ENCODE assay signal across 1 cellular context in genomic region chr1:37808369-37809319, GRCh38.
TF ChIP-seq lines count a peak whose summit lies in the region.

No MANE protein-coding gene starts in this region.

TF ChIP-seq in endothelial cell of umbilical vein, 7 proteins besides CTCF, POLR2A, EP300 and RAD21:
- TF ChIP-seq MYC (IDR thresholded peaks at IDR 0.05; ENCODE audit: low read depth, low read length) = no peak
- TF ChIP-seq FOS (IDR thresholded peaks at IDR 0.05; ENCODE audit: borderline replicate concordance, insufficient read depth, low read length) = no peak
- no peak for TF ChIP-seq MAX (IDR thresholded peaks at IDR 0.05; ENCODE audit: insufficient read depth, insufficient read length)
- TF ChIP-seq GATA2 (IDR thresholded peaks at IDR 0.05; ENCODE audit: insufficient read depth, insufficient read length, low read depth, low read length) = no peak
- no peak for TF ChIP-seq JUN (IDR thresholded peaks at IDR 0.05; ENCODE audit: borderline replicate concordance, insufficient read depth, insufficient read length, low read depth)
- TF ChIP-seq POLR2AphosphoS5 (IDR thresholded peaks at IDR 0.05; ENCODE audit: insufficient read depth, low read depth, low read length) = no peak
- no peak for TF ChIP-seq EZH2 (IDR thresholded peaks at IDR 0.05; ENCODE audit: borderline replicate concordance, low read depth, low read length, severe bottlenecking)
